In genomic region chr19:55179570-55180484, GRCh38 we compare ENCODE assay signal across 8 cellular contexts. TPM values are rescaled to one million over a fixed set of nuclear protein-coding genes. Genes with fewer than 3 reads are reported as not detected.
DNase-seq lines count a peak whose midpoint lies in the region; ATAC-seq, FAIRE-seq and TF ChIP-seq lines count a peak whose summit lies in the region.

TSS of gene SYT5 (minus strand) at chr19:55180289. CDS start at chr19:55179041, 1,248 bp downstream.

- no peaks in the 10 kb centered on the region for H3K9me3 Mint-ChIP-seq in activated CD8-positive, alpha-beta T cell treated with anti-CD3 and anti-CD28 coated beads for 36 hours
- peaks cover 0 to 6% (median 0%) of the 10 kb centered on the region in 11 donors for H3K9me3 Mint-ChIP-seq in naive thymus-derived CD4-positive, alpha-beta T cell

- H3K27me3 ChIP-seq in MM.1S (replicated peaks; ENCODE audit: insufficient read depth, low read length) (peaks cover 96% of the 10 kb centered on the region), subcutaneous abdominal adipose tissue (ENCODE audit: control insufficient read depth in 5 of 5, insufficient read depth in 4 of 5, low read length in 5 of 5) (peaks cover 46 to 75% (median 67%) of the 10 kb centered on the region in 5 donors)
- H3K27me3 ChIP-seq in effector memory CD4-positive, alpha-beta T cell (replicated peaks; ENCODE audit: control insufficient read depth, insufficient read depth, low read length, poor library complexity, severe bottlenecking), result peaks cover 37% of the 10 kb centered on the region
- H3K27me3 ChIP-seq in naive thymus-derived CD4-positive, alpha-beta T cell (ENCODE audit: control insufficient read depth in 2 of 2, insufficient read depth in 2 of 2, low read length in 2 of 2), result peaks cover 13 to 43% of the 10 kb centered on the region in 2 donors

- peak within 1 kb of the TSS; percentile 64 for H3K4me3 Mint-ChIP-seq in activated CD8-positive, alpha-beta T cell treated with anti-CD3 and anti-CD28 coated beads for 36 hours
- peak within 1 kb of the TSS; percentile 79 to 86 (median 83) for H3K4me3 Mint-ChIP-seq in naive thymus-derived CD4-positive, alpha-beta T cell

- no peak within 1 kb of the TSS for H2AFZ ChIP-seq in MM.1S (ENCODE audit: low read length)

- no peak for FAIRE-seq in GM12891 (lab: Jason Lieb, UNC)

- H3K27me3 Mint-ChIP-seq in activated CD8-positive, alpha-beta T cell treated with anti-CD3 and anti-CD28 coated beads for 36 hours, result peaks cover 60% of the 10 kb centered on the region
- H3K27me3 Mint-ChIP-seq in naive thymus-derived CD4-positive, alpha-beta T cell, result peaks cover 55 to 72% (median 62%) of the 10 kb centered on the region in 5 donors

- CTCF ChIA-PET in activated CD8-positive, alpha-beta T cell treated with anti-CD3 and anti-CD28 coated beads for 36 hours (lab: Charles Lee), result interaction anchor here (1.2 kb wide), 1 partner anchor 19 kb away, joined by 3 read pairs; no protein-coding TSS in a partner anchor
- CTCF ChIA-PET in naive thymus-derived CD4-positive, alpha-beta T cell (lab: Charles Lee), result interaction anchor here (0.6 kb wide), 1 partner anchor 239 kb away, joined by 4 read pairs; no protein-coding TSS in a partner anchor

- peaks cover 16% of the 10 kb centered on the region for H3K4me1 Mint-ChIP-seq in activated CD8-positive, alpha-beta T cell treated with anti-CD3 and anti-CD28 coated beads for 36 hours (ENCODE audit: low read depth)
- peaks cover 9 to 31% (median 19%) of the 10 kb centered on the region in 7 donors for H3K4me1 Mint-ChIP-seq in naive thymus-derived CD4-positive, alpha-beta T cell

- POLR2A ChIA-PET in activated CD8-positive, alpha-beta T cell treated with anti-CD3 and anti-CD28 coated beads for 36 hours (lab: Charles Lee), result interaction anchor here (1.1 to 1.4 kb wide), 2 partner anchors 17 to 227 kb away, joined by 3 read pairs; no protein-coding TSS in a partner anchor
- POLR2A ChIA-PET in naive thymus-derived CD4-positive, alpha-beta T cell (lab: Charles Lee), result interaction anchor here (2.0 kb wide), 1 partner anchor 79 kb away, joined by 5 read pairs; the partner anchor contains the start of gene PPP6R1

- H3K4me3 ChIP-seq in MM.1S (ENCODE audit: low read length), result peak within 1 kb of the TSS; percentile 37
- H3K4me3 ChIP-seq in effector memory CD4-positive, alpha-beta T cell (ENCODE audit: insufficient read depth, low read depth, low read length, poor library complexity, severe bottlenecking), result peak within 1 kb of the TSS; percentile 44
- peak within 1 kb of the TSS; percentile 64 for H3K4me3 ChIP-seq in naive thymus-derived CD4-positive, alpha-beta T cell (ENCODE audit: low read length)
- peak within 1 kb of the TSS in 4 of 5 donors; percentile 22 to 55 (median 40) for H3K4me3 ChIP-seq in subcutaneous abdominal adipose tissue (ENCODE audit: low read depth in 1 of 5, low read length in 5 of 5)

- TF ChIP-seq POLR2A in GM12891 (IDR thresholded peaks at IDR 0.05; ENCODE audit: low read depth, low read length), result no peak

- H3K9me2 ChIP-seq in MM.1S (replicated peaks; ENCODE audit: insufficient read depth, low read length), result no peaks in the 10 kb centered on the region

- H3K27ac Mint-ChIP-seq in activated CD8-positive, alpha-beta T cell treated with anti-CD3 and anti-CD28 coated beads for 36 hours, result no peak within 1 kb of the TSS
- H3K27ac Mint-ChIP-seq in naive thymus-derived CD4-positive, alpha-beta T cell, result peak within 1 kb of the TSS; percentile 38 to 94 (median 86)

- H3F3A ChIP-seq in MM.1S (ENCODE audit: insufficient read depth, low read length), result no peaks in the 10 kb centered on the region

- no peak within 1 kb of the TSS for H3K27ac ChIP-seq in MM.1S (ENCODE audit: low read length)
- peak within 1 kb of the TSS; percentile 36 for H3K27ac ChIP-seq in effector memory CD4-positive, alpha-beta T cell (ENCODE audit: insufficient read depth, low read length, poor library complexity, severe bottlenecking)
- H3K27ac ChIP-seq in naive thymus-derived CD4-positive, alpha-beta T cell (ENCODE audit: low read depth, low read length), result peak within 1 kb of the TSS; percentile 41
- H3K27ac ChIP-seq in subcutaneous abdominal adipose tissue (ENCODE audit: low read depth, low read length), result no peak within 1 kb of the TSS

- no peaks in the 10 kb centered on the region for H3K9me3 ChIP-seq in MM.1S (replicated peaks; ENCODE audit: insufficient read depth, low read length)
- no peaks in the 10 kb centered on the region for H3K9me3 ChIP-seq in effector memory CD4-positive, alpha-beta T cell (ENCODE audit: control insufficient read depth, low read length)
- H3K9me3 ChIP-seq in naive thymus-derived CD4-positive, alpha-beta T cell (ENCODE audit: control insufficient read depth in 2 of 3, low read length in 3 of 3), result no peaks in the 10 kb centered on the region
- peaks cover 0 to 3% (median 0%) of the 10 kb centered on the region in 5 donors for H3K9me3 ChIP-seq in subcutaneous abdominal adipose tissue (ENCODE audit: control insufficient read depth in 5 of 5, low read length in 5 of 5)

- H3K9ac ChIP-seq in MM.1S (ENCODE audit: low read length) (no peak within 1 kb of the TSS), subcutaneous abdominal adipose tissue (ENCODE audit: low read length in 5 of 5) (no peak within 1 kb of the TSS)

- no peaks in the 10 kb centered on the region for H4K20me1 ChIP-seq in MM.1S (ENCODE audit: insufficient read depth, low read length)

- H3K4me2 ChIP-seq in MM.1S (ENCODE audit: low read depth, low read length), result peak within 1 kb of the TSS; percentile 67

- H3K36me3 Mint-ChIP-seq in activated CD8-positive, alpha-beta T cell treated with anti-CD3 and anti-CD28 coated beads for 36 hours (ENCODE audit: low read depth), result no peaks in the 10 kb centered on the region
- H3K36me3 Mint-ChIP-seq in naive thymus-derived CD4-positive, alpha-beta T cell, result peaks cover 0 to 4% (median 0%) of the 10 kb centered on the region in 5 donors

- peak; percentile 57 for ATAC-seq in activated CD8-positive, alpha-beta T cell treated with anti-CD3 and anti-CD28 coated beads for 36 hours
- peak; percentile 60 for ATAC-seq in naive thymus-derived CD4-positive, alpha-beta T cell
- no peak for ATAC-seq in GM18873 (IDR thresholded peaks at IDR 0.05; ENCODE audit: low FRiP score, unreplicated experiment)
- ATAC-seq in GM18520 (IDR thresholded peaks at IDR 0.05; ENCODE audit: unreplicated experiment), result no peak

- DNase-seq in GM12891 (ENCODE audit: insufficient read length, low spot score), result peak; percentile 78
- peak; percentile 30 for DNase-seq in MM.1S
- peak; percentile 62 for DNase-seq in activated CD8-positive, alpha-beta T cell treated with anti-CD3 and anti-CD28 coated beads for 36 hours
- peak in 2 of 3 donors; percentile 27 to 33 for DNase-seq in effector memory CD4-positive, alpha-beta T cell
- DNase-seq in naive thymus-derived CD4-positive, alpha-beta T cell, result peak; percentile 21 to 90 (median 60)

- no peak for TF ChIP-seq CTCF in MM.1S (IDR thresholded peaks at IDR 0.05; ENCODE audit: low read length)
- TF ChIP-seq CTCF in activated CD8-positive, alpha-beta T cell treated with anti-CD3 and anti-CD28 coated beads for 36 hours (IDR thresholded peaks at IDR 0.05), result no peak

- no peaks in the 10 kb centered on the region for H3K36me3 ChIP-seq in MM.1S (replicated peaks; ENCODE audit: insufficient read depth, low read length)
- no peaks in the 10 kb centered on the region for H3K36me3 ChIP-seq in effector memory CD4-positive, alpha-beta T cell (ENCODE audit: control insufficient read depth, insufficient read depth, low read length)
- no peaks in the 10 kb centered on the region for H3K36me3 ChIP-seq in naive thymus-derived CD4-positive, alpha-beta T cell (ENCODE audit: control insufficient read depth in 2 of 3, insufficient read depth in 3 of 3, low read length in 3 of 3)
- no peaks in the 10 kb centered on the region for H3K36me3 ChIP-seq in subcutaneous abdominal adipose tissue (ENCODE audit: control insufficient read depth in 5 of 5, insufficient read depth in 5 of 5, low read length in 5 of 5)

- intact Hi-C loops in activated CD8-positive, alpha-beta T cell treated with anti-CD3 and anti-CD28 coated beads for 36 hours (cut with micrococcal nuclease), result no loop called here
- intact Hi-C loops in naive thymus-derived CD4-positive, alpha-beta T cell (cut with micrococcal nuclease), result loop anchor here (1.0 to 5.0 kb wide), 11 partner anchors 20 to 296 kb away; partner anchors contain the start of genes KMT5C (in 2 of the 2), PPP6R1 (in 2 of the 2), PPP1R12C (in 1 of the 2) and RPL28 (in 1 of the 2)

- H3K4me1 ChIP-seq in MM.1S (ENCODE audit: low read length) (peaks cover 8% of the 10 kb centered on the region; the same call in 1 of the 2 replicates), subcutaneous abdominal adipose tissue (ENCODE audit: control insufficient read depth in 5 of 5, insufficient read depth in 5 of 5, low read length in 5 of 5) (peaks cover 0 to 11% (median 10%) of the 10 kb centered on the region in 5 donors)
- peaks cover 20% of the 10 kb centered on the region for H3K4me1 ChIP-seq in effector memory CD4-positive, alpha-beta T cell (ENCODE audit: control insufficient read depth, insufficient read depth, low read length, poor library complexity, severe bottlenecking)
- peaks cover 11 to 27% of the 10 kb centered on the region in 2 donors for H3K4me1 ChIP-seq in naive thymus-derived CD4-positive, alpha-beta T cell (ENCODE audit: control insufficient read depth in 2 of 2, insufficient read depth in 2 of 2, low read length in 2 of 2)

- H3K79me2 ChIP-seq in MM.1S (ENCODE audit: low read length), result no peaks in the 10 kb centered on the region

TF ChIP-seq in GM12891, 5 proteins besides CTCF, POLR2A, EP300 and RAD21:
- TF ChIP-seq SPI1 (IDR thresholded peaks at IDR 0.05; ENCODE audit: low read depth, low read length), result no peak
- no peak for TF ChIP-seq TAF1 (IDR thresholded peaks at IDR 0.05; ENCODE audit: low read depth, low read length)
- TF ChIP-seq PAX5 (IDR thresholded peaks at IDR 0.05; ENCODE audit: insufficient read depth, low read length, severe bottlenecking), result no peak
- TF ChIP-seq POLR2AphosphoS5 (IDR thresholded peaks at IDR 0.05; ENCODE audit: low read depth, low read length), result no peak
- no peak for TF ChIP-seq POU2F2 (IDR thresholded peaks at IDR 0.05; ENCODE audit: low read depth, low read length)

RNA-seq across cellular contexts. Expression of gene SYT5, which starts in this region (rescaled TPM):
- 0.10 TPM for polyA plus RNA-seq in GM12891 (2012; ENCODE audit: low read depth, missing spikeins)
- not detected for total RNA-seq in activated CD8-positive, alpha-beta T cell treated with anti-CD3 and anti-CD28 coated beads for 36 hours
- total RNA-seq in naive thymus-derived CD4-positive, alpha-beta T cell, result 1 to 10 TPM in 2 of 5 experiments, not detected in 3; 1.7 to 2.6 TPM
- not detected for polyA plus RNA-seq in naive thymus-derived CD4-positive, alpha-beta T cell

Comparison
In these comparisons a context has a peak if more than half of its experiments do, and no peak if none do; other contexts are left out.
1. Peak in DNase-seq and ATAC-seq in activated CD8-positive, alpha-beta T cell treated with anti-CD3 and anti-CD28 coated beads for 36 hours; RNA of the gene not detected or under 1 TPM.
2. H3K27ac ChIP-seq: peak in effector memory CD4-positive, alpha-beta T cell (single experiment) and naive thymus-derived CD4-positive, alpha-beta T cell (single experiment); none in MM.1S (single experiment) and subcutaneous abdominal adipose tissue (single experiment).
3. Peak in every context shown above with its lines, with median percentiles within 50 percentile points of each other: DNase-seq and H3K4me3 ChIP-seq.